Comparison of ENCODE assay signal across 8 cellular contexts in the genomic region with DNA sequence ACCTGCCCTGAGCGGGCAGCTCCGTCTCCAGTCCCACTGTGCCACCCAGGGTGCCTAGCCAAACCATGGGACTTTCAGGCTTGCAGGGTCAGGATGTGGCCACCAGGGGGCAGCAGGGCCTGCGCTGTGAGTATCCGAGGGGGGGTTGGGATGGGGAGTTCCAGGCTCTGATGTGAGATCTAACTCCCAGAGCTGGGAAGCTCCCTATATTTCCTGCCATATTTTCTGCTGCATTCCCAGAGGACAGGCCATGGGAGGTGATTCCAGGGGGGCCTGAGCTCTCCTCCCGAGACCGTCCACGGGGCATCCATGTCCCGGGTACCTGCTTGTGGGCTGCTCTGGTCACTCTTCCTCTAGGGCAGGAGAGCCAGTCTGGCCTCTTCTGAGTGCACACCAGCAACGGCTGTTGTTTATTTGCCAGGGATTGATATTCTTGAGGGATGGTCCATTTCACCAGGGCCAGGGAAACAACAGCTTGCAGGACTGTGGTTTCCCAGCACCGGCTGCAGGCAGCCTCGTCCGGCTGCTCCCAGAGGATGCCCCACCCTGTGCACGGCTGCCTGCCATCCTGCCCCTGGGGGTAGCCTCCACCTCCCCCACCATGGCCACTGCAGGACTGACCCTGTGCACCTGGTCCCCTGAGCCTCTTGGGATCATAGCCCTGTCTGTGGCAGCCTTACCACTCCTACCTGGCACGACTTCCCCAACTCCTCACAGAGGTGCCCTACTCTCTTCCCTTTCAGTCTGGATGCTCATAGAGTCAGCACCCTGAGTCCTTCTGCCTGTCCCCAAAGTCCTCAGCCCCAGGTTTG. TPM values are rescaled to one million over a fixed set of nuclear protein-coding genes. Genes with fewer than 3 reads are reported as not detected.
DNase-seq lines count a peak whose midpoint lies in the region; ATAC-seq and TF ChIP-seq lines count a peak whose summit lies in the region.

No MANE protein-coding gene starts in this region.

- intact Hi-C loops in stomach (cut with DNase I; ENCODE audit: low total_unique reads): loop anchor here (5.0 kb wide), 1 partner anchor 166 kb away; the partner anchor contains the start of gene RPL38

- H3K4me1 ChIP-seq in HEK293 (ENCODE audit: control insufficient read depth, insufficient read depth, low read length): no peaks in the 10 kb centered on the region
- H3K4me1 ChIP-seq in neutrophil (ENCODE audit: control insufficient read depth in 1 of 2, insufficient read depth in 1 of 2, low read depth in 1 of 2, low read length in 1 of 2): peaks cover 10 to 13% of the 10 kb centered on the region in 2 experiments
- peaks cover under 1 to 20% (median 14%) of the 10 kb centered on the region in 4 donors for H3K4me1 ChIP-seq in stomach

- ATAC-seq in GM21717 (IDR thresholded peaks at IDR 0.05; ENCODE audit: unreplicated experiment): no peak

- TF ChIP-seq POLR2A in stomach (IDR thresholded peaks at IDR 0.05): no peak

- H3K27me3 ChIP-seq in neutrophil (peaks cover 37% of the 10 kb centered on the region), stomach (peaks cover 0 to 38% (median 13%) of the 10 kb centered on the region in 3 donors)

- CTCF ChIA-PET in HEK293 (lab: Yijun Ruan, JAX): interaction anchor here (0.5 to 4.9 kb wide), 77 partner anchors 8 to 895 kb away, joined by 3 to 101 read pairs (median 5); partner anchors contain the start of genes CD300LD and TTYH2

- no peak overlapping the region for H3K27ac ChIP-seq in C4-2B
- H3K27ac ChIP-seq in HEK293 (ENCODE audit: extremely low read depth, low read depth, low read length): no peak overlapping the region
- no peak overlapping the region for H3K27ac ChIP-seq in neutrophil
- H3K27ac ChIP-seq in stomach: no peak overlapping the region

- TF ChIP-seq CTCF in C4-2B (conservative IDR thresholded peaks at IDR 0.05) (peak; percentile 96), HEK293 (tag by site-specific recombination; IDR thresholded peaks at IDR 0.05) (peak; percentile 81), neutrophil (IDR thresholded peaks at IDR 0.05) (peak; percentile 93), stomach (IDR thresholded peaks at IDR 0.05) (peak in 5 of 7 experiments; percentile 89 to 98 (median 95))

- WGBS in stomach, 5 donors: 12 to 20% (median 16%) methylated on average over 7 to 14 of the region's 14 CpGs

- peak; percentile 52 for DNase-seq in RKO (ENCODE audit: low spot score)
- DNase-seq in activated T-helper 1 cell treated with anti-CD3 and anti-CD28 coated beads, Interleukin-2, amount 50 U/mL, for 16 hours (ENCODE audit: low read depth in 1 of 2, low spot score in 1 of 2): peak; percentile 60 to 64
- DNase-seq in fibroblast of peridontal ligament (ENCODE audit: extremely low read depth): peak; percentile 26
- peak; percentile 82 for DNase-seq in stomach

- H3K9me3 ChIP-seq in HEK293 (ENCODE audit: control insufficient read depth, insufficient read depth, low read depth, low read length) (no peaks in the 10 kb centered on the region), neutrophil (no peaks in the 10 kb centered on the region), stomach (no peaks in the 10 kb centered on the region)

- H3K36me3 ChIP-seq in HEK293 (ENCODE audit: control insufficient read depth in 2 of 2, insufficient read depth in 1 of 2, low read length in 2 of 2): no peaks in the 10 kb centered on the region
- H3K36me3 ChIP-seq in neutrophil: no peaks in the 10 kb centered on the region
- H3K36me3 ChIP-seq in stomach: no peaks in the 10 kb centered on the region

- no peak overlapping the region for H3K4me3 ChIP-seq in HEK293 (ENCODE audit: low read depth, low read length)
- no peak overlapping the region for H3K4me3 ChIP-seq in neutrophil (ENCODE audit: low read depth in 1 of 2, low read length in 1 of 2)
- H3K4me3 ChIP-seq in stomach: peak overlapping the region in 1 of 4 donors; percentile 10

- TF ChIP-seq EP300 in stomach (IDR thresholded peaks at IDR 0.05): no peak

- POLR2A ChIA-PET in HEK293 (lab: Yijun Ruan, JAX): no interaction called here

TF ChIP-seq in HEK293, 187 proteins besides CTCF, POLR2A, EP300 and RAD21 (continues in another document):
- TF ChIP-seq ZNF433 (tag by site-specific recombination; IDR thresholded peaks at IDR 0.05; ENCODE audit: low read depth): no peak
- no peak for TF ChIP-seq ZNF747 (tag by site-specific recombination; IDR thresholded peaks at IDR 0.05)
- peak; percentile 90 for TF ChIP-seq PATZ1 (tag by site-specific recombination; IDR thresholded peaks at IDR 0.05)
- TF ChIP-seq MZF1 (tag by site-specific recombination; IDR thresholded peaks at IDR 0.05; ENCODE audit: borderline replicate concordance): no peak
- TF ChIP-seq IKZF3 (tag by site-specific recombination; IDR thresholded peaks at IDR 0.05): peak; percentile 61
- TF ChIP-seq ZBTB26 (tag by site-specific recombination; optimal IDR thresholded peaks at IDR 0.05): no peak
- 0 out of 2 replicates have a peak, but pooled peaks have one; percentile 22 for TF ChIP-seq ZNF76 (tag by site-specific recombination; IDR thresholded peaks at IDR 0.05; ENCODE audit: borderline replicate concordance, low read depth)
- peak; percentile 51; the same call in 1 of the 2 replicates for TF ChIP-seq GLIS1 (tag by site-specific recombination; IDR thresholded peaks at IDR 0.05)
- TF ChIP-seq ZNF2 (tag by site-specific recombination; IDR thresholded peaks at IDR 0.05): 0 out of 2 replicates have a peak, but pooled peaks have one; percentile 33
- TF ChIP-seq ZNF621 (tag by site-specific recombination; IDR thresholded peaks at IDR 0.05): no peak
- TF ChIP-seq ZNF16 (tag by site-specific recombination; IDR thresholded peaks at IDR 0.05; ENCODE audit: low read depth): no peak
- no peak for TF ChIP-seq ZSCAN30 (tag by site-specific recombination; IDR thresholded peaks at IDR 0.05)
- TF ChIP-seq GLIS2 (tag by site-specific recombination; IDR thresholded peaks at IDR 0.05): peak; percentile 58
- TF ChIP-seq, protein P1, sequence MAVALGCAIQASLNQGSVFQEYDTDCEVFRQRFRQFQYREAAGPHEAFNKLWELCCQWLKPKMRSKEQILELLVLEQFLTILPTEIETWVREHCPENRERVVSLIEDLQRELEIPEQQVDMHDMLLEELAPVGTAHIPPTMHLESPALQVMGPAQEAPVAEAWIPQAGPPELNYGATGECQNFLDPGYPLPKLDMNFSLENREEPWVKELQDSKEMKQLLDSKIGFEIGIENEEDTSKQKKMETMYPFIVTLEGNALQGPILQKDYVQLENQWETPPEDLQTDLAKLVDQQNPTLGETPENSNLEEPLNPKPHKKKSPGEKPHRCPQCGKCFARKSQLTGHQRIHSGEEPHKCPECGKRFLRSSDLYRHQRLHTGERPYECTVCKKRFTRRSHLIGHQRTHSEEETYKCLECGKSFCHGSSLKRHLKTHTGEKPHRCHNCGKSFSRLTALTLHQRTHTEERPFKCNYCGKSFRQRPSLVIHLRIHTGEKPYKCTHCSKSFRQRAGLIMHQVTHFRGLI (tag by site-specific recombination; IDR thresholded peaks at IDR 0.05): no peak
- TF ChIP-seq MYNN (tag by site-specific recombination; IDR thresholded peaks at IDR 0.05; ENCODE audit: borderline replicate concordance): no peak
- 0 out of 2 replicates have a peak, but pooled peaks have one; percentile 31 for TF ChIP-seq SP7 (tag by site-specific recombination; IDR thresholded peaks at IDR 0.05)
- TF ChIP-seq ZIC2 (tag by site-specific recombination; IDR thresholded peaks at IDR 0.05): peak; percentile 69
- TF ChIP-seq, protein P2, sequence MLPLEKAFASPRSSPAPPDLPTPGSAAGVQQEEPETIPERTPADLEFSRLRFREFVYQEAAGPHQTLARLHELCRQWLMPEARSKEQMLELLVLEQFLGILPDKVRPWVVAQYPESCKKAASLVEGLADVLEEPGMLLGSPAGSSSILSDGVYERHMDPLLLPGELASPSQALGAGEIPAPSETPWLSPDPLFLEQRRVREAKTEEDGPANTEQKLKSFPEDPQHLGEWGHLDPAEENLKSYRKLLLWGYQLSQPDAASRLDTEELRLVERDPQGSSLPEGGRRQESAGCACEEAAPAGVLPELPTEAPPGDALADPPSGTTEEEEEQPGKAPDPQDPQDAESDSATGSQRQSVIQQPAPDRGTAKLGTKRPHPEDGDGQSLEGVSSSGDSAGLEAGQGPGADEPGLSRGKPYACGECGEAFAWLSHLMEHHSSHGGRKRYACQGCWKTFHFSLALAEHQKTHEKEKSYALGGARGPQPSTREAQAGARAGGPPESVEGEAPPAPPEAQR (tag by site-specific recombination; IDR thresholded peaks at IDR 0.05): no peak
- TF ChIP-seq KLF9 (tag by site-specific recombination; IDR thresholded peaks at IDR 0.05; ENCODE audit: low read depth): no peak
- no peak for TF ChIP-seq TCF7L2 (IDR thresholded peaks at IDR 0.05; ENCODE audit: borderline replicate concordance, low read depth, low read length)
- TF ChIP-seq ZFP37 (tag by site-specific recombination; IDR thresholded peaks at IDR 0.05): no peak

RNA-seq across cellular contexts. Expression of gene GPR142, which starts 1.2 kb away (rescaled TPM):
- total RNA-seq in stomach: not detected
- polyA plus RNA-seq in stomach: not detected

RNA-seq across cellular contexts. Expression of gene BTBD17, which starts 6.9 kb away (rescaled TPM):
- not detected for total RNA-seq in stomach
- not detected for polyA plus RNA-seq in stomach

RNA-seq across cellular contexts. Expression of gene KIF19, which starts 42.5 kb away (rescaled TPM):
- 10 to 100 TPM in 1 of 5 donors, under 1 TPM in 1, not detected in 3; 0.58 to 44.3 TPM for total RNA-seq in stomach
- polyA plus RNA-seq in stomach: under 1 TPM; 0.20 to 0.62 (median 0.46) TPM

Comparison
In these comparisons a context has a peak if more than half of its experiments do, and no peak if none do; other contexts are left out.
1. DNase-seq: peak in every context shown above with its lines; median percentile 82 in stomach; 62 in activated T-helper 1 cell treated with anti-CD3 and anti-CD28 coated beads, Interleukin-2, amount 50 U/mL, for 16 hours; 52 in RKO; 26 in fibroblast of peridontal ligament.